In the genomic region with DNA sequence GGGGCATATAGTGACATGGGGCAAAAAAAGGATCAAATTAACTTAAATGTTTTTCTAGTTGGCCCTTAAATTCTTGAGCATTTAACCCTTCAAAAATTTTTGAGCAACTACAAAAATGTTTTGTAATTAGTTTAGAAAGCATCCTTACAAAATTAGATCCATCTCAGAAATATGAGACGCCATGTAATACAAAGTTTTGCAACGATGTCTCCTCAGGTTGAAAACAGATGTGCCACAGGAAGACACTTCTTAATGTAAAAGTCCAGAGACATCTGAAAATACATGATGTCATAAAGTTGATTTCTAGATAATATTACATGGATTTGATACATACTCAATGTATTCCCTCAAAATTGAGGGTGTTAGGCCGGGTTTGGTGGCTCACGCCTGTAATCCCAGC, we compare ENCODE assay signal across 17 cellular contexts. TPM values are rescaled to one million over a fixed set of nuclear protein-coding genes. Genes with fewer than 3 reads are reported as not detected.
DNase-seq lines count a peak whose midpoint lies in the region; ATAC-seq and TF ChIP-seq lines count a peak whose summit lies in the region.
"Had no signal": no experiment of that assay in that cellular context is flagged by ENCODE, and none has a peak within 500 bp of the region (broad histone marks: within the 10 kb centered on the region; RNA-seq: fewer than 3 reads in every experiment).

No MANE protein-coding gene starts in this region.

- H3K27me3 Mint-ChIP-seq in CD8-positive, alpha-beta memory T cell = no peaks in the 10 kb centered on the region

- DNase-seq in HCT116 (ENCODE audit: low read depth, low spot score) (no peak), PC-3 (no peak), epithelial cell of prostate (ENCODE audit: low read depth, low spot score) (no peak), prostate gland (ENCODE audit: low spot score) (no peak), NCI-H1048 (lab: John Stamatoyannopoulos, UW) (no peak), hypothalamus (lab: John Stamatoyannopoulos, UW) (no peak)
- no peak for DNase-seq in CD8-positive, alpha-beta memory T cell
- DNase-seq: DMS 273 treated with DMSO at 0.1 percent for 48 hours, DND-41, NCI-H1417, NCI-H187, NCI-H2227 treated with DMSO at 0.1 percent for 48 hours, NCI-H510A treated with DMSO at 0.1 percent for 48 hours, NCI-H774 had no signal

- H3K36me3 Mint-ChIP-seq in CD8-positive, alpha-beta memory T cell = peaks cover 4 to 68% (median 10%) of the 10 kb centered on the region in 3 donors

- TF ChIP-seq POLR2A in HCT116 (IDR thresholded peaks at IDR 0.05; ENCODE audit: borderline replicate concordance, extremely low read depth, insufficient read depth, insufficient read length) (no peak), prostate gland (IDR thresholded peaks at IDR 0.05) (no peak)

- H3K9ac ChIP-seq in HCT116 (ENCODE audit: low read length) = no peak overlapping the region
- H3K9ac ChIP-seq in PC-3 (ENCODE audit: low read length) = no peak overlapping the region

- H3K9me2 ChIP-seq in HCT116 (ENCODE audit: insufficient read depth) (no peaks in the 10 kb centered on the region), PC-3 (replicated peaks; ENCODE audit: low read length) (no peaks in the 10 kb centered on the region)

- intact Hi-C loops in HCT116 (cut with micrococcal nuclease) = no loop called here
- intact Hi-C loops in PC-3 (cut with micrococcal nuclease) = no loop called here
- intact Hi-C loops in prostate gland (cut with DNase I) = no loop called here

- H3K27ac ChIP-seq in HCT116 (ENCODE audit: low read depth, low read length) (peak overlapping the region; percentile 12; the same call in 1 of the 2 replicates), PC-3 (ENCODE audit: low read length) (no peak overlapping the region), epithelial cell of prostate (peak overlapping the region; percentile 15), prostate gland (peak overlapping the region; percentile 82 to 83)
- H3K27ac ChIP-seq in CD8-positive, alpha-beta memory T cell (ENCODE audit: low read depth, low read length) = no peak overlapping the region
- H3K27ac ChIP-seq: RWPE1 had no signal

- H3K4me1 ChIP-seq in HCT116 (ENCODE audit: control insufficient read depth in 1 of 2, insufficient read depth in 2 of 2, low read length in 2 of 2) (peaks cover 0 to 6% of the 10 kb centered on the region in 2 experiments; a peak in 1 of 4 replicates), PC-3 (ENCODE audit: insufficient read depth, low read length) (peaks cover 33% of the 10 kb centered on the region), prostate gland (replicated peaks) (peaks cover 12% of the 10 kb centered on the region)
- H3K4me1 ChIP-seq in CD8-positive, alpha-beta memory T cell (ENCODE audit: insufficient read depth, low read length) = no peaks in the 10 kb centered on the region

- 84% methylated on average over 4 of the region's 4 CpGs for WGBS in prostate gland

- H3K36me3 ChIP-seq in HCT116 (ENCODE audit: control insufficient read depth in 1 of 2, insufficient read depth in 2 of 2, low read length in 2 of 2) = peaks cover 9 to 25% of the 10 kb centered on the region in 2 experiments; a peak in 2 of 4 replicates
- H3K36me3 ChIP-seq in PC-3 (ENCODE audit: low read depth, low read length) = peaks cover 67% of the 10 kb centered on the region
- no peaks in the 10 kb centered on the region for H3K36me3 ChIP-seq in prostate gland
- H3K36me3 ChIP-seq in CD8-positive, alpha-beta memory T cell (ENCODE audit: insufficient read depth, low read length) = peaks cover 18% of the 10 kb centered on the region

- H3F3A ChIP-seq in PC-3 (ENCODE audit: low read length, unreplicated experiment) = peaks cover 2% of the 10 kb centered on the region

- H3K27ac Mint-ChIP-seq in CD8-positive, alpha-beta memory T cell = no peak overlapping the region
- H3K27ac Mint-ChIP-seq: CD14-positive monocyte had no signal

- H3K4me3 Mint-ChIP-seq in CD8-positive, alpha-beta memory T cell = no peak overlapping the region
- H3K4me3 Mint-ChIP-seq: CD14-positive monocyte had no signal

- H3K4me3 ChIP-seq in HCT116 (replicated peaks in 1 of 2; ENCODE audit: low read depth in 1 of 2, low read length in 2 of 2) = no peak overlapping the region
- peak overlapping the region; percentile 13; the same call in 1 of the 2 replicates for H3K4me3 ChIP-seq in PC-3 (ENCODE audit: low read length)
- H3K4me3 ChIP-seq in prostate gland = no peak overlapping the region
- H3K4me3 ChIP-seq in CD8-positive, alpha-beta memory T cell (ENCODE audit: low read length) = no peak overlapping the region

- POLR2A ChIA-PET in HCT116 (lab: Charles Lee) (no interaction called here), PC-3 (lab: Charles Lee; ENCODE audit: unreplicated experiment) (no interaction called here)
- POLR2A ChIA-PET in CD8-positive, alpha-beta memory T cell (lab: Charles Lee) = no interaction called here

- H3K79me2 ChIP-seq in HCT116 (ENCODE audit: insufficient read depth, low read length) (no peaks in the 10 kb centered on the region), PC-3 (ENCODE audit: low read length) (no peaks in the 10 kb centered on the region)

- H3K9me3 ChIP-seq in HCT116 (ENCODE audit: control insufficient read depth in 1 of 2, insufficient read depth in 1 of 2, low read depth in 1 of 2, low read length in 2 of 2) = no peaks in the 10 kb centered on the region
- H3K9me3 ChIP-seq in PC-3 (ENCODE audit: low read length) = no peaks in the 10 kb centered on the region
- no peaks in the 10 kb centered on the region for H3K9me3 ChIP-seq in prostate gland
- no peaks in the 10 kb centered on the region for H3K9me3 ChIP-seq in CD8-positive, alpha-beta memory T cell (ENCODE audit: low read length)

- TF ChIP-seq CTCF in HCT116 (IDR thresholded peaks at IDR 0.05 in 2 of 3, conservative IDR thresholded peaks at IDR 0.05 in 1 of 3; ENCODE audit: borderline replicate concordance in 1 of 3, insufficient read depth in 1 of 3, low read depth in 2 of 3, low read length in 2 of 3) = no peak
- no peak for TF ChIP-seq CTCF in PC-3 (conservative IDR thresholded peaks at IDR 0.05; ENCODE audit: low read depth, low read length)
- no peak for TF ChIP-seq CTCF in prostate gland (IDR thresholded peaks at IDR 0.05)

- CTCF ChIA-PET in HCT116 (lab: Charles Lee) (no interaction called here), PC-3 (lab: Charles Lee) (interaction anchor here (0.6 kb wide), 1 partner anchor 81 kb away, joined by 8 read pairs; no protein-coding TSS in a partner anchor)
- CTCF ChIA-PET in CD8-positive, alpha-beta memory T cell (lab: Charles Lee) = interaction anchor here (0.9 kb wide), 1 partner anchor 35 kb away, joined by 3 read pairs; no protein-coding TSS in a partner anchor

- H3K9me3 Mint-ChIP-seq in CD8-positive, alpha-beta memory T cell = no peaks in the 10 kb centered on the region

- no peaks in the 10 kb centered on the region for H4K20me1 ChIP-seq in HCT116 (ENCODE audit: insufficient read depth)
- no peaks in the 10 kb centered on the region for H4K20me1 ChIP-seq in PC-3 (ENCODE audit: low read length)

- no peaks in the 10 kb centered on the region for H3K4me1 Mint-ChIP-seq in CD8-positive, alpha-beta memory T cell
- H3K4me1 Mint-ChIP-seq: CD14-positive monocyte had no signal

- no peaks in the 10 kb centered on the region for H3K27me3 ChIP-seq in HCT116 (ENCODE audit: insufficient read depth, low read length)
- no peaks in the 10 kb centered on the region for H3K27me3 ChIP-seq in PC-3 (ENCODE audit: low read length)
- no peaks in the 10 kb centered on the region for H3K27me3 ChIP-seq in prostate gland (replicated peaks; ENCODE audit: insufficient read depth)
- no peaks in the 10 kb centered on the region for H3K27me3 ChIP-seq in CD8-positive, alpha-beta memory T cell (ENCODE audit: insufficient read depth, low read length, poor library complexity, severe bottlenecking)

- ATAC-seq in HCT116 (no peak), PC-3 (no peak), HG03460 (IDR thresholded peaks at IDR 0.05; ENCODE audit: unreplicated experiment) (no peak)

- H3K4me2 ChIP-seq in HCT116 (ENCODE audit: low read length) = no peak overlapping the region
- H3K4me2 ChIP-seq in PC-3 (ENCODE audit: low read length) = peak overlapping the region; percentile 52

- BruUV-seq in HCT116 (replicated peaks; lab: Mats Ljungman, UMichigan) (no TSS peak), PC-3 (replicated peaks; lab: Mats Ljungman, UMichigan) (no TSS peak)

- RAD21 ChIA-PET in HCT116 (lab: Charles Lee; ENCODE audit: low non-redundant PET in 1 of 2, low total read pairs in 2 of 2, uncharacterized antibody in 2 of 2, unreplicated experiment in 2 of 2) = no interaction called here

- no peak for TF ChIP-seq RAD21 in HCT116 (IDR thresholded peaks at IDR 0.05; ENCODE audit: low read depth)

- no peak overlapping the region for H2AFZ ChIP-seq in HCT116 (ENCODE audit: low read depth, low read length, poor library complexity, severe bottlenecking)
- no peak overlapping the region for H2AFZ ChIP-seq in PC-3 (ENCODE audit: low read length)

TF ChIP-seq in HCT116, 20 proteins besides CTCF, POLR2A, EP300 and RAD21 (continues in another document):
- TF ChIP-seq ZNF274 (IDR thresholded peaks at IDR 0.05; ENCODE audit: low read depth, low read length) (no peak), FOSL1 (IDR thresholded peaks at IDR 0.05; ENCODE audit: low read depth) (no peak), ZFX (IDR thresholded peaks at IDR 0.05) (no peak), ELF1 (IDR thresholded peaks at IDR 0.05; ENCODE audit: borderline replicate concordance, low read depth) (no peak)
- TF ChIP-seq, protein P1, sequence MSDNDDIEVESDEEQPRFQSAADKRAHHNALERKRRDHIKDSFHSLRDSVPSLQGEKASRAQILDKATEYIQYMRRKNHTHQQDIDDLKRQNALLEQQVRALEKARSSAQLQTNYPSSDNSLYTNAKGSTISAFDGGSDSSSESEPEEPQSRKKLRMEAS (IDR thresholded peaks at IDR 0.05) = no peak
- TF ChIP-seq, protein P2, sequence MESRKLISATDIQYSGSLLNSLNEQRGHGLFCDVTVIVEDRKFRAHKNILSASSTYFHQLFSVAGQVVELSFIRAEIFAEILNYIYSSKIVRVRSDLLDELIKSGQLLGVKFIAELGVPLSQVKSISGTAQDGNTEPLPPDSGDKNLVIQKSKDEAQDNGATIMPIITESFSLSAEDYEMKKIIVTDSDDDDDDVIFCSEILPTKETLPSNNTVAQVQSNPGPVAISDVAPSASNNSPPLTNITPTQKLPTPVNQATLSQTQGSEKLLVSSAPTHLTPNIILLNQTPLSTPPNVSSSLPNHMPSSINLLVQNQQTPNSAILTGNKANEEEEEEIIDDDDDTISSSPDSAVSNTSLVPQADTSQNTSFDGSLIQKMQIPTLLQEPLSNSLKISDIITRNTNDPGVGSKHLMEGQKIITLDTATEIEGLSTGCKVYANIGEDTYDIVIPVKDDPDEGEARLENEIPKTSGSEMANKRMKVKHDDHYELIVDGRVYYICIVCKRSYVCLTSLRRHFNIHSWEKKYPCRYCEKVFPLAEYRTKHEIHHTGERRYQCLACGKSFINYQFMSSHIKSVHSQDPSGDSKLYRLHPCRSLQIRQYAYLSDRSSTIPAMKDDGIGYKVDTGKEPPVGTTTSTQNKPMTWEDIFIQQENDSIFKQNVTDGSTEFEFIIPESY (IDR thresholded peaks at IDR 0.05; ENCODE audit: extremely low read depth, insufficient replicate concordance, low read length) = no peak

RNA-seq across cellular contexts. Expression of a gene that starts 37.5 kb away (rescaled TPM):
- 100 TPM for total RNA-seq in HCT116 (2021; ENCODE audit: unreplicated experiment)
- 50.5 and 62.2 TPM in 2 replicates for polyA plus RNA-seq in HCT116 (2012)
- 116 and 119 TPM in 2 replicates for total RNA-seq in PC-3 (2014; rRNA removed)
- total RNA-seq in prostate gland = 100 to 1,000 TPM; 173 to 327 TPM
- 100 to 1,000 TPM in 1 of 2 experiments, 10 to 100 TPM in 1; 86.1 to 102 TPM for total RNA-seq in CD8-positive, alpha-beta memory T cell
- 165 TPM for polyA plus RNA-seq in CD8-positive, alpha-beta memory T cell

Comparison
In these comparisons a context has a peak if more than half of its experiments do, and no peak if none do; other contexts are left out.
1. H3K27ac ChIP-seq: peak in HCT116 (single experiment), epithelial cell of prostate (single experiment) and prostate gland (2 of 2); none in PC-3 (single experiment) and CD8-positive, alpha-beta memory T cell (single experiment).